Comparison of ENCODE assay signal across 21 cellular contexts in the genomic region with DNA sequence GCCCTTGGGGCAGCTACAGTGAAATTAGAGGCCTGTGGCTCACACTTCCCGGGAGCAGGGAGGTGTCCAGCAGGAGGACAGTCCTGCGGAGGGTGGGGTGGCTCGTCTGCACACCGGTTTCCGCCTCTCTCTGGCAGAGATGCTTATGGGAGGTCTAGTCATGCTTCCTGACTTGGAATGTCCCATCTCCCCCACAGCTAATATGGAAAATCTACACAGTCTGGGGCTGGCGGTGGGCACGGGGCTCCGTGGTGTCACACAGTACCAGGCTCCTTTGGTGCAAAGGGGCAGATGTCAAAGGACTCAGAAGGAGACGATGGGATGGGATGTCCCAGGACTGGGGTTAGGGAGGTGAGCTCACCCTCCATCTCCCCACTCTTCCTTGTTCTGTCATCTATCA. TPM values are rescaled to one million over a fixed set of nuclear protein-coding genes. Genes with fewer than 3 reads are reported as not detected.
"Had no signal": no experiment of that assay in that cellular context is flagged by ENCODE, and none has a peak within 500 bp of the region (broad histone marks: within the 10 kb centered on the region; RNA-seq: fewer than 3 reads in every experiment).

No MANE protein-coding gene starts in this region.

- DNase-seq: activated B cell treated with CpG ODN at 0.5 μM for 24 hours; activated CD4-positive, alpha-beta memory T cell treated with anti-CD3 and anti-CD28 coated beads, Interleukin-2, amount 10 ng/mL, durations not matched to agents 7 days and 5 days; activated CD4-positive, alpha-beta T cell treated with anti-CD3 and anti-CD28 coated beads for 4 hours; activated CD8-positive, alpha-beta memory T cell treated with anti-CD3 and anti-CD28 coated beads, Interleukin-2, amount 10 ng/mL, durations not matched to agents 7 days and 5 days; activated naive CD8-positive, alpha-beta T cell treated with anti-CD3 and anti-CD28 coated beads, Interleukin-2, amount 10 ng/mL, durations not matched to agents 7 days and 5 days; amygdala; central memory CD4-positive, alpha-beta T cell; erythroblast; foreskin melanocyte; stimulated activated CD4-positive, alpha-beta T cell treated with anti-CD3 and anti-CD28 coated beads, Interleukin-2, amount 100 ng/mL, for 48 hours; stomach; T-cell; T-helper 9 cell had no signal

- H3K79me2 ChIP-seq: parathyroid adenoma had no signal

- H3K4me1 Mint-ChIP-seq: activated B cell treated with CpG ODN at 0.5 μM for 24 hours; activated CD4-positive, alpha-beta memory T cell treated with anti-CD3 and anti-CD28 coated beads, Interleukin-2, amount 10 ng/mL, durations not matched to agents 7 days and 5 days; activated CD8-positive, alpha-beta memory T cell treated with anti-CD3 and anti-CD28 coated beads, Interleukin-2, amount 10 ng/mL, durations not matched to agents 7 days and 5 days; activated naive CD8-positive, alpha-beta T cell treated with anti-CD3 and anti-CD28 coated beads, Interleukin-2, amount 10 ng/mL, durations not matched to agents 7 days and 5 days; T-cell had no signal

- H3K36me3 ChIP-seq: thoracic aorta had no signal

- H3K27me3 ChIP-seq: stomach had no signal

- H3K4me3 Mint-ChIP-seq: activated B cell treated with CpG ODN at 0.5 μM for 24 hours; activated CD4-positive, alpha-beta memory T cell treated with anti-CD3 and anti-CD28 coated beads, Interleukin-2, amount 10 ng/mL, durations not matched to agents 7 days and 5 days; activated CD8-positive, alpha-beta memory T cell treated with anti-CD3 and anti-CD28 coated beads, Interleukin-2, amount 10 ng/mL, durations not matched to agents 7 days and 5 days; activated naive CD8-positive, alpha-beta T cell treated with anti-CD3 and anti-CD28 coated beads, Interleukin-2, amount 10 ng/mL, durations not matched to agents 7 days and 5 days; brain; mesothelial cell of epicardium; natural killer cell treated with Interleukin-12 subunit alpha and Interleukin-12 subunit beta and Interleukin-15 and Interleukin-18, amount 100 ng/mL, for 72 hours; T-cell had no signal

- H3K36me3 Mint-ChIP-seq: activated CD8-positive, alpha-beta memory T cell treated with anti-CD3 and anti-CD28 coated beads, Interleukin-2, amount 10 ng/mL, durations not matched to agents 7 days and 5 days; activated naive CD8-positive, alpha-beta T cell treated with anti-CD3 and anti-CD28 coated beads, Interleukin-2, amount 10 ng/mL, durations not matched to agents 7 days and 5 days; brain; mesothelial cell of epicardium; natural killer cell treated with Interleukin-12 subunit alpha and Interleukin-12 subunit beta and Interleukin-15 and Interleukin-18, amount 100 ng/mL, for 72 hours; T-cell had no signal

- H3K4me1 ChIP-seq: parathyroid adenoma, stomach had no signal

- H3K4me3 ChIP-seq: coronary artery, lung, stomach, thoracic aorta had no signal

- H3K27me3 Mint-ChIP-seq: activated B cell treated with CpG ODN at 0.5 μM for 24 hours; activated CD4-positive, alpha-beta memory T cell treated with anti-CD3 and anti-CD28 coated beads, Interleukin-2, amount 10 ng/mL, durations not matched to agents 7 days and 5 days; activated CD8-positive, alpha-beta memory T cell treated with anti-CD3 and anti-CD28 coated beads, Interleukin-2, amount 10 ng/mL, durations not matched to agents 7 days and 5 days; activated naive CD8-positive, alpha-beta T cell treated with anti-CD3 and anti-CD28 coated beads, Interleukin-2, amount 10 ng/mL, durations not matched to agents 7 days and 5 days; natural killer cell treated with Interleukin-12 subunit alpha and Interleukin-12 subunit beta and Interleukin-15 and Interleukin-18, amount 100 ng/mL, for 72 hours; T-cell had no signal

- H3K9me3 Mint-ChIP-seq: activated B cell treated with CpG ODN at 0.5 μM for 24 hours; activated CD4-positive, alpha-beta memory T cell treated with anti-CD3 and anti-CD28 coated beads, Interleukin-2, amount 10 ng/mL, durations not matched to agents 7 days and 5 days; activated naive CD8-positive, alpha-beta T cell treated with anti-CD3 and anti-CD28 coated beads, Interleukin-2, amount 10 ng/mL, durations not matched to agents 7 days and 5 days; mesothelial cell of epicardium; natural killer cell treated with Interleukin-12 subunit alpha and Interleukin-12 subunit beta and Interleukin-15 and Interleukin-18, amount 100 ng/mL, for 72 hours had no signal

- H2AFZ ChIP-seq: parathyroid adenoma had no signal

- H3K9me3 ChIP-seq: stomach, thoracic aorta had no signal

- H3K27ac Mint-ChIP-seq: activated B cell treated with CpG ODN at 0.5 μM for 24 hours; activated CD4-positive, alpha-beta memory T cell treated with anti-CD3 and anti-CD28 coated beads, Interleukin-2, amount 10 ng/mL, durations not matched to agents 7 days and 5 days; activated CD8-positive, alpha-beta memory T cell treated with anti-CD3 and anti-CD28 coated beads, Interleukin-2, amount 10 ng/mL, durations not matched to agents 7 days and 5 days; activated naive CD8-positive, alpha-beta T cell treated with anti-CD3 and anti-CD28 coated beads, Interleukin-2, amount 10 ng/mL, durations not matched to agents 7 days and 5 days; mesothelial cell of epicardium; natural killer cell treated with Interleukin-12 subunit alpha and Interleukin-12 subunit beta and Interleukin-15 and Interleukin-18, amount 100 ng/mL, for 72 hours; T-cell had no signal

- ATAC-seq: activated CD8-positive, alpha-beta memory T cell treated with anti-CD3 and anti-CD28 coated beads, Interleukin-2, amount 10 ng/mL, durations not matched to agents 7 days and 5 days; natural killer cell treated with Interleukin-12 subunit alpha and Interleukin-12 subunit beta and Interleukin-15 and Interleukin-18, amount 100 ng/mL, for 72 hours; SK-N-SH treated with all-trans-retinoic acid at 6 μM for 48 hours; T-cell had no signal

- H3K27ac ChIP-seq: coronary artery, parathyroid adenoma, stomach, thoracic aorta had no signal

- H3K9ac ChIP-seq: parathyroid adenoma had no signal

RNA-seq across cellular contexts. Expression of gene DOC2B, which starts 44.1 kb away (rescaled TPM):
- total RNA-seq: activated B cell treated with CpG ODN at 0.5 μM for 24 hours; activated CD4-positive, alpha-beta memory T cell treated with anti-CD3 and anti-CD28 coated beads, Interleukin-2, amount 10 ng/mL, durations not matched to agents 7 days and 5 days; activated naive CD8-positive, alpha-beta T cell treated with anti-CD3 and anti-CD28 coated beads, Interleukin-2, amount 10 ng/mL, durations not matched to agents 7 days and 5 days had no signal
